In the genomic region with DNA sequence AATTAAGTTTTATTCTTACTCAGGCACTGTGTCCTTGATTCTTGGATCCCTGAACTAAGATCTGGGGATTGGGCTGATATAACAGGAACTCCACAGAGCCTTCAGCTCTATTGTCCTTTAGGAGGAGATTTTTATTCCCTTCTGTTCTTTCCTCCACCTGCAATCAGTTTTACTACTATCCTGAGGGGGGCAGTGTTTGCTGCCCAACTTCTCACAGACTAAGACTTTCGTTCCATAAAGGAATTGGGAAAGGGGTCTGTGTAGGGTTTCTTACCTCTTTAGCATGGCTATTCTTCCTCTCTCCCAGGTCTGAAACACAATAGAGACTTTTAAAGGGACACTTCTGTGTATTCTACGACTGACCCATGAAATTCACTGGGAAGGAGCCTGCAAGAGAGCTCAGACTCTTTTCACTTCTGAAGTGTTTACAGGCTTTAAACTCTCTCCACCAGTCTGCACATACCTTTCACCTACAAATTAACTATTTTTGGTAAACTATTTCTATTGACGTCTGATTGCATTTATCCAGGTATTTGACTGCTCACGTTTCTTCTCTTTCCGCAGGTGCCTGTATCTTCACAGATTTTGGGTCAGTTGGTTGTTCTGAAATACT, we compare ENCODE assay signal across 9 cellular contexts.
DNase-seq lines count a peak whose midpoint lies in the region; ATAC-seq and TF ChIP-seq lines count a peak whose summit lies in the region.
"Had no signal": no experiment of that assay in that cellular context is flagged by ENCODE, and none has a peak within 500 bp of the region (broad histone marks: within the 10 kb centered on the region; RNA-seq: fewer than 3 reads in every experiment).

No MANE protein-coding gene starts in this region.

- H2AFZ ChIP-seq in SK-N-SH (ENCODE audit: low read depth) (no peak overlapping the region), OCI-LY7 (ENCODE audit: low read length) (no peak overlapping the region)

- no peak for TF ChIP-seq POLR2A in upper lobe of left lung (IDR thresholded peaks at IDR 0.05)

- intact Hi-C loops in OCI-LY7 (cut with micrococcal nuclease; ENCODE audit: unreplicated experiment) = loop anchor here (1.0 kb wide), 1 partner anchor 1137 kb away; no protein-coding TSS in a partner anchor

- H3K4me2 ChIP-seq in SK-N-SH = no peak overlapping the region
- no peak overlapping the region for H3K4me2 ChIP-seq in OCI-LY7 (ENCODE audit: low read length)

- DNase-seq in SK-N-SH (peak; percentile 12), OCI-LY7 (ENCODE audit: low spot score) (peak; percentile 7), fibroblast of villous mesenchyme (ENCODE audit: low read depth) (peak; percentile 23), upper lobe of left lung (no peak)
- DNase-seq in activated T-cell treated with anti-CD3 and anti-CD28 coated beads, Interleukin-2, amount 50 U/mL, for 4 hours = no peak
- DNase-seq in activated T-cell treated with anti-CD3 and anti-CD28 coated beads, Interleukin-2, amount 50 U/mL, for 24 hours = no peak
- DNase-seq: left cardiac atrium had no signal

- H3K4me1 ChIP-seq in SK-N-SH (ENCODE audit: control insufficient read depth in 1 of 2, insufficient read depth in 2 of 2, low read depth in 1 of 2, low read length in 1 of 2) (no peaks in the 10 kb centered on the region), OCI-LY7 (ENCODE audit: insufficient read depth, low read length, poor library complexity, severe bottlenecking) (no peaks in the 10 kb centered on the region), upper lobe of left lung (peaks cover 0 to 2% (median 0%) of the 10 kb centered on the region in 4 donors)

- no peaks in the 10 kb centered on the region for H3K9me3 ChIP-seq in SK-N-SH
- H3K9me3 ChIP-seq in OCI-LY7 (ENCODE audit: low read length) = no peaks in the 10 kb centered on the region
- H3K9me3 ChIP-seq in upper lobe of left lung = no peaks in the 10 kb centered on the region

- peak overlapping the region in 1 of 2 experiments; percentile 39; a peak in 1 of 4 replicates for H3K4me3 ChIP-seq in SK-N-SH (ENCODE audit: low read depth in 2 of 2, low read length in 1 of 2)
- H3K4me3 ChIP-seq in OCI-LY7 (ENCODE audit: low read depth, low read length, poor library complexity, severe bottlenecking) = no peak overlapping the region
- H3K4me3 ChIP-seq in fibroblast of villous mesenchyme (ENCODE audit: low read depth, low read length) = no peak overlapping the region
- no peak overlapping the region for H3K4me3 ChIP-seq in upper lobe of left lung

- H3F3A ChIP-seq in SK-N-SH (replicated peaks; ENCODE audit: insufficient read depth) = no peaks in the 10 kb centered on the region

- H3K4me3 Mint-ChIP-seq in activated T-cell treated with anti-CD3 and anti-CD28 coated beads, Interleukin-2, amount 50 U/mL, for 4 hours = no peak overlapping the region
- H3K4me3 Mint-ChIP-seq in activated T-cell treated with anti-CD3 and anti-CD28 coated beads, Interleukin-2, amount 50 U/mL, for 24 hours = no peak overlapping the region

- H3K27ac ChIP-seq in SK-N-SH (ENCODE audit: low read depth in 2 of 2, low read length in 1 of 2) (no peak overlapping the region), OCI-LY7 (ENCODE audit: low read depth, low read length, poor library complexity, severe bottlenecking) (no peak overlapping the region), upper lobe of left lung (no peak overlapping the region)

- POLR2A ChIA-PET in SK-N-SH (lab: Yijun Ruan, JAX) = no interaction called here
- POLR2A ChIA-PET in OCI-LY7 (lab: Charles Lee) = interaction anchor here (0.5 kb wide), 1 partner anchor 128 kb away, joined by 4 read pairs; no protein-coding TSS in a partner anchor

- H3K9ac ChIP-seq in SK-N-SH = no peak overlapping the region

- TF ChIP-seq CTCF in SK-N-SH (IDR thresholded peaks at IDR 0.05) (peak; percentile 47), OCI-LY7 (conservative IDR thresholded peaks at IDR 0.05; ENCODE audit: low read length) (peak; percentile 76), fibroblast of villous mesenchyme (IDR thresholded peaks at IDR 0.05; ENCODE audit: insufficient read depth, low read depth, low read length) (peak; percentile 74), upper lobe of left lung (IDR thresholded peaks at IDR 0.05) (peak in 4 of 6 experiments; percentile 37 to 52 (median 40))

- TF ChIP-seq RAD21 in SK-N-SH (IDR thresholded peaks at IDR 0.05; ENCODE audit: low read length) = peak; percentile 61

- no TSS peak for BruUV-seq in OCI-LY7 (replicated peaks; lab: Mats Ljungman, UMichigan)

- H3K9me3 Mint-ChIP-seq in activated T-cell treated with anti-CD3 and anti-CD28 coated beads, Interleukin-2, amount 50 U/mL, for 4 hours = peaks cover 5% of the 10 kb centered on the region
- H3K9me3 Mint-ChIP-seq in activated T-cell treated with anti-CD3 and anti-CD28 coated beads, Interleukin-2, amount 50 U/mL, for 24 hours = peaks cover 7% of the 10 kb centered on the region

- H3K9me2 ChIP-seq in SK-N-SH = no peaks in the 10 kb centered on the region
- no peaks in the 10 kb centered on the region for H3K9me2 ChIP-seq in OCI-LY7 (ENCODE audit: insufficient read depth, low read length)

- no peaks in the 10 kb centered on the region for H3K27me3 ChIP-seq in SK-N-SH (ENCODE audit: insufficient read depth)
- no peaks in the 10 kb centered on the region for H3K27me3 ChIP-seq in upper lobe of left lung

- ATAC-seq in SK-N-SH treated with all-trans-retinoic acid at 6 μM for 48 hours (no peak), upper lobe of left lung (ENCODE audit: low FRiP score in 2 of 2) (no peak), GM19467 (IDR thresholded peaks at IDR 0.05; ENCODE audit: unreplicated experiment) (no peak)
- no peak for ATAC-seq in activated T-cell treated with anti-CD3 and anti-CD28 coated beads, Interleukin-2, amount 50 U/mL, for 4 hours

- H3K36me3 ChIP-seq in SK-N-SH (replicated peaks in 1 of 2; ENCODE audit: control insufficient read depth in 1 of 2, insufficient read depth in 2 of 2, low read length in 1 of 2) (no peaks in the 10 kb centered on the region), OCI-LY7 (ENCODE audit: insufficient read depth, low read length) (no peaks in the 10 kb centered on the region), upper lobe of left lung (no peaks in the 10 kb centered on the region)

- TF ChIP-seq EP300 in SK-N-SH (IDR thresholded peaks at IDR 0.05; ENCODE audit: borderline replicate concordance in 1 of 2, low read depth in 1 of 2, low read length in 1 of 2) = no peak
- no peak for TF ChIP-seq EP300 in upper lobe of left lung (IDR thresholded peaks at IDR 0.05)

- no peaks in the 10 kb centered on the region for H3K79me2 ChIP-seq in SK-N-SH (ENCODE audit: insufficient read depth)
- no peaks in the 10 kb centered on the region for H3K79me2 ChIP-seq in OCI-LY7 (ENCODE audit: insufficient read depth, low read depth, low read length)

- no peaks in the 10 kb centered on the region for H3K4me1 Mint-ChIP-seq in activated T-cell treated with anti-CD3 and anti-CD28 coated beads, Interleukin-2, amount 50 U/mL, for 4 hours (ENCODE audit: low read depth)
- no peaks in the 10 kb centered on the region for H3K4me1 Mint-ChIP-seq in activated T-cell treated with anti-CD3 and anti-CD28 coated beads, Interleukin-2, amount 50 U/mL, for 24 hours (ENCODE audit: low read depth)

- H3K27ac Mint-ChIP-seq in activated T-cell treated with anti-CD3 and anti-CD28 coated beads, Interleukin-2, amount 50 U/mL, for 24 hours = no peak overlapping the region

- CTCF ChIA-PET in SK-N-SH (lab: Yijun Ruan, JAX) = interaction anchor here (0.7 to 1.3 kb wide), 2 partner anchors 9 to 19 kb away, joined by 3 read pairs; no protein-coding TSS in a partner anchor
- CTCF ChIA-PET in OCI-LY7 (lab: Charles Lee; ENCODE audit: unreplicated experiment) = no interaction called here

- H4K20me1 ChIP-seq in SK-N-SH (ENCODE audit: insufficient read depth) (no peaks in the 10 kb centered on the region), OCI-LY7 (ENCODE audit: insufficient read depth, low read length) (no peaks in the 10 kb centered on the region)

- no peaks in the 10 kb centered on the region for H3K36me3 Mint-ChIP-seq in activated T-cell treated with anti-CD3 and anti-CD28 coated beads, Interleukin-2, amount 50 U/mL, for 4 hours (ENCODE audit: insufficient read depth)
- H3K36me3 Mint-ChIP-seq in activated T-cell treated with anti-CD3 and anti-CD28 coated beads, Interleukin-2, amount 50 U/mL, for 24 hours (ENCODE audit: low read depth) = no peaks in the 10 kb centered on the region

- H3K27me3 Mint-ChIP-seq in activated T-cell treated with anti-CD3 and anti-CD28 coated beads, Interleukin-2, amount 50 U/mL, for 4 hours (ENCODE audit: low read depth) = no peaks in the 10 kb centered on the region
- no peaks in the 10 kb centered on the region for H3K27me3 Mint-ChIP-seq in activated T-cell treated with anti-CD3 and anti-CD28 coated beads, Interleukin-2, amount 50 U/mL, for 24 hours

- WGBS in SK-N-SH (ENCODE audit: low lambda C conversion rate) = 46% methylated on average over 5 of the region's 5 CpGs
- 28 to 46% methylated on average over 5 of the region's 5 CpGs for WGBS in upper lobe of left lung, 2 donors

TF ChIP-seq in SK-N-SH, 30 proteins besides CTCF, POLR2A, EP300 and RAD21 (continues in another document):
- TF ChIP-seq FOXJ3 (CRISPR knock-in tag; IDR thresholded peaks at IDR 0.05) = no peak
- no peak for TF ChIP-seq MEF2A (IDR thresholded peaks at IDR 0.05; ENCODE audit: borderline replicate concordance, low read depth)
- TF ChIP-seq TEAD4 (IDR thresholded peaks at IDR 0.05; ENCODE audit: borderline replicate concordance, insufficient read depth) = no peak
- TF ChIP-seq POLR2AphosphoS5 (IDR thresholded peaks at IDR 0.05; ENCODE audit: low read depth, low read length) = no peak
- TF ChIP-seq YY1 (IDR thresholded peaks at IDR 0.05; ENCODE audit: low read depth) = no peak

TF ChIP-seq in SK-N-SH treated with all-trans-retinoic acid at 6 μM for 48 hours, 23 proteins besides CTCF, POLR2A, EP300 and RAD21 (continues in another document):
- TF ChIP-seq ZNF70 (CRISPR knock-in tag; IDR thresholded peaks at IDR 0.05) (no peak), ZFP3 (CRISPR knock-in tag; IDR thresholded peaks at IDR 0.05) (no peak)
- TF ChIP-seq, protein P1, sequence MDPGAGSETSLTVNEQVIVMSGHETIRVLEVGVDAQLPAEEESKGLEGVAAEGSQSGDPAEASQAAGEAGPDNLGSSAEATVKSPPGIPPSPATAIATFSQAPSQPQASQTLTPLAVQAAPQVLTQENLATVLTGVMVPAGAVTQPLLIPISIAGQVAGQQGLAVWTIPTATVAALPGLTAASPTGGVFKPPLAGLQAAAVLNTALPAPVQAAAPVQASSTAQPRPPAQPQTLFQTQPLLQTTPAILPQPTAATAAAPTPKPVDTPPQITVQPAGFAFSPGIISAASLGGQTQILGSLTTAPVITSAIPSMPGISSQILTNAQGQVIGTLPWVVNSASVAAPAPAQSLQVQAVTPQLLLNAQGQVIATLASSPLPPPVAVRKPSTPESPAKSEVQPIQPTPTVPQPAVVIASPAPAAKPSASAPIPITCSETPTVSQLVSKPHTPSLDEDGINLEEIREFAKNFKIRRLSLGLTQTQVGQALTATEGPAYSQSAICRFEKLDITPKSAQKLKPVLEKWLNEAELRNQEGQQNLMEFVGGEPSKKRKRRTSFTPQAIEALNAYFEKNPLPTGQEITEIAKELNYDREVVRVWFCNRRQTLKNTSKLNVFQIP (CRISPR knock-in tag; IDR thresholded peaks at IDR 0.05; ENCODE audit: borderline replicate concordance, low read depth) = no peak

Comparison
In these comparisons a context has a peak if more than half of its experiments do, and no peak if none do; other contexts are left out.
1. DNase-seq: peak in SK-N-SH (single experiment), OCI-LY7 (single experiment) and fibroblast of villous mesenchyme (single experiment); none in upper lobe of left lung (0 of 2), activated T-cell treated with anti-CD3 and anti-CD28 coated beads, Interleukin-2, amount 50 U/mL, for 4 hours (single experiment) and activated T-cell treated with anti-CD3 and anti-CD28 coated beads, Interleukin-2, amount 50 U/mL, for 24 hours (single experiment).
2. Peak in every context shown above with its lines, with median percentiles within 50 percentile points of each other: CTCF ChIP-seq.